21 cellular contexts compared by ENCODE assay signal in the genomic region with DNA sequence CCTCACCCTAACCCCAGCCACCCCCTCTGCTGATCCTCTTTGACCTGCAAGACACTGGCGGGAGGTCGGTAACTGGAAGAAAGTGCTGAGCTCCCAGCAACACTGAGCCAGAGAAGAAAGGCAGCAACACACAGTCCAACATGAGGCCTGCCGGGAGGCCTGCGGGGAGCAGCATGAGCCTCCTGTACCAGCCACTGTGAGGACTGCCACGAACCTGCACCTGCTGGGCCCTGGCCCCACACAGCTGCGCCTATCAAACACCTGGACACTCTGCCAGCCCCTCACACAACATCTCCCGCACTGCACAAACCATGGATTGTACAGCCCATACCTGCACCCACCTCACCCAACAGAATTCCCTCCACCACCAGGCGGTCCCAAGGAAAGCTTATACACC. TPM values are rescaled to one million over a fixed set of nuclear protein-coding genes. Genes with fewer than 3 reads are reported as not detected.
"Had no signal": no experiment of that assay in that cellular context is flagged by ENCODE, and none has a peak within 500 bp of the region (broad histone marks: within the 10 kb centered on the region; RNA-seq: fewer than 3 reads in every experiment).

No MANE protein-coding gene starts in this region.

- H3K27me3 ChIP-seq: ascending aorta, body of pancreas had no signal

- FAIRE-seq: RCC 7860 had no signal

- ATAC-seq: activated CD4-positive, CD25-positive, alpha-beta regulatory T cell treated with anti-CD3 and anti-CD28 coated beads, Interleukin-2, amount 50 U/mL, for 24 hours; activated CD8-positive, alpha-beta T cell treated with anti-CD3 and anti-CD28 coated beads for 36 hours had no signal

- DNase-seq: activated CD4-positive, alpha-beta T cell treated with anti-CD3 and anti-CD28 coated beads for 4 hours; activated CD8-positive, alpha-beta memory T cell treated with anti-CD3 and anti-CD28 coated beads, Interleukin-2, amount 50 U/mL, for 4 hours; activated CD8-positive, alpha-beta T cell treated with anti-CD3 and anti-CD28 coated beads for 36 hours; activated effector memory CD4-positive, alpha-beta T cell treated with Interleukin-2 at 50 U/mL for 16 hours; activated naive CD4-positive, alpha-beta T cell; central memory CD4-positive, alpha-beta T cell; Kasumi-1; NCI-H1048; NCI-H146; NCI-H187 treated with DMSO at 0.1 percent for 48 hours; NCI-H2171; NCI-H2227 treated with DMSO at 0.1 percent for 48 hours; NCI-H526; NCI-H82; PC-3 had no signal

- H3K27ac ChIP-seq: ascending aorta had no signal

- H3K36me3 ChIP-seq: ascending aorta had no signal

- H3K9me3 ChIP-seq: ascending aorta, body of pancreas had no signal

- H3K4me3 ChIP-seq: ascending aorta, body of pancreas had no signal

- H3K4me1 ChIP-seq: ascending aorta had no signal

RNA-seq across cellular contexts. Expression of a gene that starts 18.3 kb away (rescaled TPM):
- total RNA-seq: activated CD8-positive, alpha-beta T cell treated with anti-CD3 and anti-CD28 coated beads for 36 hours; ascending aorta; NCI-H460; SK-MEL-5 had no signal

RNA-seq across cellular contexts. Expression of a gene that starts 31.4 kb away (rescaled TPM):
- total RNA-seq: activated CD8-positive, alpha-beta T cell treated with anti-CD3 and anti-CD28 coated beads for 36 hours; ascending aorta; SK-MEL-5 had no signal
